27 cellular contexts compared by ENCODE assay signal in the genomic region with DNA sequence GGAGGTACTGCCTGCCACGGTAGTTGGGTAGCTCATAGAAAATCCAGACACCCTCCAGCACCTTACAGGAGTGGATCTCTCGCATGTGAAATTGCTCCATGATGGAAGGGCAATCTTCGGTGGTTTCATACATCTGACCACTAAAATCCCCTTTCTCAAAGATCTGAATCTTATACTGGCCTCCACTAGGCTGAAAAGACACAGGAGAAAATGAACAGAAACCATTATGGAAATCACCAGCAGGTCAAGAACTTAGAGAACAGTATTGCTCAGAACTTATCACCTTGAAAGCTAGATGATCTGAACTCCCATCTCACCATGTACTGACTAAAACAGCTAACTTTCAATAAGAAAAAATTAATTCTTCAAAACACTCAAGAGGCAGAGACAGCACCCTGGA. TPM values are rescaled to one million over a fixed set of nuclear protein-coding genes. Genes with fewer than 3 reads are reported as not detected.
DNase-seq lines count a peak whose midpoint lies in the region; ATAC-seq and TF ChIP-seq lines count a peak whose summit lies in the region.
"Had no signal": no experiment of that assay in that cellular context is flagged by ENCODE, and none has a peak within 500 bp of the region (broad histone marks: within the 10 kb centered on the region; RNA-seq: fewer than 3 reads in every experiment).

No MANE protein-coding gene starts in this region.

- peaks cover 49% of the 10 kb centered on the region for H3K4me1 Mint-ChIP-seq in activated B cell treated with CpG ODN at 0.5 μM for 24 hours
- peaks cover 78% of the 10 kb centered on the region for H3K4me1 Mint-ChIP-seq in stimulated activated naive CD8-positive, alpha-beta T cell treated with anti-CD3 and anti-CD28 coated beads, Interleukin-15, Interleukin-2, amounts not matched to agents 100 ng/mL and 50 ng/mL, for 24 hours (ENCODE audit: low read depth)

- CTCF ChIA-PET in activated B cell treated with CpG ODN at 0.5 μM for 24 hours (lab: Charles Lee): interaction anchor here (0.9 to 12.3 kb wide), 15 partner anchors 11 to 879 kb away, joined by 3 to 346 read pairs (median 17); partner anchors contain the start of gene DGKG

- no peaks in the 10 kb centered on the region for H3K9me3 Mint-ChIP-seq in activated naive CD4-positive, alpha-beta T cell treated with anti-CD3 and anti-CD28 coated beads, Interleukin-2, amount 50 U/mL, for 72 hours
- H3K9me3 Mint-ChIP-seq in activated B cell treated with CpG ODN at 0.5 μM for 24 hours: no peaks in the 10 kb centered on the region
- no peaks in the 10 kb centered on the region for H3K9me3 Mint-ChIP-seq in stimulated activated naive CD8-positive, alpha-beta T cell treated with anti-CD3 and anti-CD28 coated beads, Interleukin-15, Interleukin-2, amounts not matched to agents 100 ng/mL and 50 ng/mL, for 24 hours
- H3K9me3 Mint-ChIP-seq: activated naive CD4-positive, alpha-beta T cell treated with anti-CD3 and anti-CD28 coated beads, Interleukin-2, amount 50 U/mL, for 24 hours; CD8-positive, alpha-beta T cell; mesothelial cell of epicardium; T-helper 1 cell treated with Interleukin-12 subunit alpha and Interleukin-12 subunit beta and Interleukin-4 antibody, amounts not matched to agents 30 μg/mL and 1 μg/mL, for 36 hours had no signal

- H3K4me3 Mint-ChIP-seq in activated B cell treated with CpG ODN at 0.5 μM for 24 hours: no peak overlapping the region
- no peak overlapping the region for H3K4me3 Mint-ChIP-seq in stimulated activated naive CD8-positive, alpha-beta T cell treated with anti-CD3 and anti-CD28 coated beads, Interleukin-15, Interleukin-2, amounts not matched to agents 100 ng/mL and 50 ng/mL, for 24 hours
- H3K4me3 Mint-ChIP-seq: activated naive CD4-positive, alpha-beta T cell treated with anti-CD3 and anti-CD28 coated beads, Interleukin-2, amount 50 U/mL, for 24 hours; B cell; CD8-positive, alpha-beta T cell; mesothelial cell of epicardium; T-helper 1 cell treated with Interleukin-12 subunit alpha and Interleukin-12 subunit beta and Interleukin-4 antibody, amounts not matched to agents 30 μg/mL and 1 μg/mL, for 36 hours had no signal

- no peak for TF ChIP-seq CTCF in activated B cell treated with CpG ODN at 0.5 μM for 24 hours (IDR thresholded peaks at IDR 0.05)
- no peak for TF ChIP-seq CTCF in GM13976 (IDR thresholded peaks at IDR 0.05; ENCODE audit: borderline replicate concordance, control extremely low read depth, extremely low read depth, insufficient read depth, missing control alignments)
- TF ChIP-seq CTCF in right atrium auricular region (IDR thresholded peaks at IDR 0.05): no peak

- no peak overlapping the region for H3K4me3 ChIP-seq in right atrium auricular region
- H3K4me3 ChIP-seq: ascending aorta, gastroesophageal sphincter, tibial artery had no signal

- peaks cover 0 to 22% of the 10 kb centered on the region in 2 donors for H3K4me1 ChIP-seq in right atrium auricular region
- H3K4me1 ChIP-seq: ascending aorta had no signal

- DNase-seq in activated naive CD4-positive, alpha-beta T cell treated with anti-CD3 and anti-CD28 coated beads, Interleukin-2, amount 50 U/mL, for 72 hours (ENCODE audit: low spot score in 2 of 2): no peak
- DNase-seq in activated naive CD4-positive, alpha-beta T cell (lab: John Stamatoyannopoulos, UW): no peak
- DNase-seq in activated B cell treated with CpG ODN at 0.5 μM for 24 hours: no peak
- no peak for DNase-seq in ecto neural progenitor cell (ENCODE audit: low spot score)
- DNase-seq in GM13976 (ENCODE audit: low spot score): no peak
- DNase-seq in right atrium auricular region (ENCODE audit: low spot score): no peak
- DNase-seq: ACHN; activated CD4-positive, CD25-positive, alpha-beta regulatory T cell treated with anti-CD3 and anti-CD28 coated beads, Interleukin-2, amount 50 U/mL, for 72 hours; activated T-cell treated with anti-CD3 and anti-CD28 coated beads, Interleukin-2, amount 50 U/mL, for 48 hours; CD8-positive, alpha-beta T cell; EL; Kasumi-1; NCI-H345; NCI-H69; posterior cingulate gyrus; right cardiac atrium; SK-N-SH; tibial artery had no signal

- in situ Hi-C loops in GM13976 (cut with MboI; ENCODE audit: low sequenced_read_pairs, unreplicated experiment): loop anchor here (5.0 kb wide), 2 partner anchors 281 to 556 kb away; no protein-coding TSS in a partner anchor

- ATAC-seq in activated naive CD4-positive, alpha-beta T cell treated with anti-CD3 and anti-CD28 coated beads, Interleukin-2, amount 50 U/mL, for 72 hours: peak; percentile 6 to 12
- ATAC-seq in HG02642 (IDR thresholded peaks at IDR 0.05; ENCODE audit: poor library complexity, unreplicated experiment): peak; percentile 35
- no peak for ATAC-seq in activated B cell treated with CpG ODN at 0.5 μM for 24 hours (ENCODE audit: low read depth)
- ATAC-seq: CD8-positive, alpha-beta T cell; gastroesophageal sphincter; right cardiac atrium; Right ventricle myocardium inferior had no signal

- intact Hi-C loops in activated B cell treated with CpG ODN at 0.5 μM for 24 hours (cut with micrococcal nuclease): loop anchor here (10.0 kb wide), 2 partner anchors 486 to 596 kb away; partner anchors contain the start of gene RPL39L

- no peaks in the 10 kb centered on the region for H3K36me3 ChIP-seq in right atrium auricular region

- H3K9me3 ChIP-seq in right atrium auricular region: no peaks in the 10 kb centered on the region
- H3K9me3 ChIP-seq: ascending aorta, gastroesophageal sphincter, SK-N-SH, tibial artery had no signal

- peak overlapping the region; percentile 30 to 99 for H3K27ac Mint-ChIP-seq in activated naive CD4-positive, alpha-beta T cell treated with anti-CD3 and anti-CD28 coated beads, Interleukin-2, amount 50 U/mL, for 72 hours
- H3K27ac Mint-ChIP-seq in activated B cell treated with CpG ODN at 0.5 μM for 24 hours: peak overlapping the region; percentile 2
- peak overlapping the region; percentile 96 for H3K27ac Mint-ChIP-seq in stimulated activated naive CD8-positive, alpha-beta T cell treated with anti-CD3 and anti-CD28 coated beads, Interleukin-15, Interleukin-2, amounts not matched to agents 100 ng/mL and 50 ng/mL, for 24 hours
- H3K27ac Mint-ChIP-seq: activated naive CD4-positive, alpha-beta T cell treated with anti-CD3 and anti-CD28 coated beads, Interleukin-2, amount 50 U/mL, for 24 hours; B cell; CD8-positive, alpha-beta T cell; mesothelial cell of epicardium; T-helper 1 cell treated with Interleukin-12 subunit alpha and Interleukin-12 subunit beta and Interleukin-4 antibody, amounts not matched to agents 30 μg/mL and 1 μg/mL, for 36 hours had no signal

- no peaks in the 10 kb centered on the region for H3K27me3 ChIP-seq in right atrium auricular region
- H3K27me3 ChIP-seq: ascending aorta, gastroesophageal sphincter, tibial artery had no signal

- no peaks in the 10 kb centered on the region for H3K27me3 Mint-ChIP-seq in activated B cell treated with CpG ODN at 0.5 μM for 24 hours
- H3K27me3 Mint-ChIP-seq in stimulated activated naive CD8-positive, alpha-beta T cell treated with anti-CD3 and anti-CD28 coated beads, Interleukin-15, Interleukin-2, amounts not matched to agents 100 ng/mL and 50 ng/mL, for 24 hours: no peaks in the 10 kb centered on the region
- H3K27me3 Mint-ChIP-seq: activated naive CD4-positive, alpha-beta T cell treated with anti-CD3 and anti-CD28 coated beads, Interleukin-2, amount 50 U/mL, for 24 hours; B cell had no signal

- no peak overlapping the region for H3K27ac ChIP-seq in right atrium auricular region
- H3K27ac ChIP-seq: ascending aorta, gastroesophageal sphincter, tibial artery had no signal

- H3K36me3 Mint-ChIP-seq in activated naive CD4-positive, alpha-beta T cell treated with anti-CD3 and anti-CD28 coated beads, Interleukin-2, amount 50 U/mL, for 72 hours: peaks cover 0 to 7% of the 10 kb centered on the region in 2 donors
- H3K36me3 Mint-ChIP-seq in activated B cell treated with CpG ODN at 0.5 μM for 24 hours (ENCODE audit: low read depth): no peaks in the 10 kb centered on the region
- peaks cover 9% of the 10 kb centered on the region for H3K36me3 Mint-ChIP-seq in stimulated activated naive CD8-positive, alpha-beta T cell treated with anti-CD3 and anti-CD28 coated beads, Interleukin-15, Interleukin-2, amounts not matched to agents 100 ng/mL and 50 ng/mL, for 24 hours (ENCODE audit: low read depth)
- H3K36me3 Mint-ChIP-seq: mesothelial cell of epicardium had no signal

- POLR2A ChIA-PET in activated B cell treated with CpG ODN at 0.5 μM for 24 hours (lab: Charles Lee): interaction anchor here (1.2 to 3.5 kb wide), 5 partner anchors 28 to 601 kb away, joined by 3 to 24 read pairs (median 4); partner anchors contain the start of genes TBCCD1 and TRA2B

RNA-seq across cellular contexts. Expression of gene CRYGS, which starts 5.4 kb away (rescaled TPM):
- 1 to 10 TPM; 3.1 to 3.9 TPM for total RNA-seq in activated naive CD4-positive, alpha-beta T cell treated with anti-CD3 and anti-CD28 coated beads, Interleukin-2, amount 50 U/mL, for 72 hours
- total RNA-seq in activated B cell treated with CpG ODN at 0.5 μM for 24 hours (4.0 and 4.6 TPM in 2 replicates), right atrium auricular region (under 1 TPM in 1 of 2 donors, not detected in 1; 0.67 TPM)
- total RNA-seq: ascending aorta had no signal

RNA-seq across cellular contexts. Expression of gene TBCCD1, which starts 28.4 kb away (rescaled TPM):
- total RNA-seq in activated naive CD4-positive, alpha-beta T cell treated with anti-CD3 and anti-CD28 coated beads, Interleukin-2, amount 50 U/mL, for 72 hours: 10 to 100 TPM; 10.0 to 14.8 TPM
- total RNA-seq in activated B cell treated with CpG ODN at 0.5 μM for 24 hours (11.9 and 15.4 TPM in 2 replicates), right atrium auricular region (10 to 100 TPM in 1 of 2 donors, 1 to 10 TPM in 1; 8.6 to 10.3 TPM)

RNA-seq across cellular contexts. Expression of gene DNAJB11, which starts 31.7 kb away (rescaled TPM):
- 10 to 100 TPM; 30.3 to 44.8 TPM for total RNA-seq in activated naive CD4-positive, alpha-beta T cell treated with anti-CD3 and anti-CD28 coated beads, Interleukin-2, amount 50 U/mL, for 72 hours
- total RNA-seq in activated B cell treated with CpG ODN at 0.5 μM for 24 hours (51.3 and 52.5 TPM in 2 replicates), right atrium auricular region (10 to 100 TPM; 39.1 to 39.3 TPM)

Comparison
In these comparisons a context has a peak if more than half of its experiments do, and no peak if none do; other contexts are left out.
1. H3K27ac Mint-ChIP-seq: peak in every context shown above with its lines; median percentile 96 in stimulated activated naive CD8-positive, alpha-beta T cell treated with anti-CD3 and anti-CD28 coated beads, Interleukin-15, Interleukin-2, amounts not matched to agents 100 ng/mL and 50 ng/mL, for 24 hours; 64 in activated naive CD4-positive, alpha-beta T cell treated with anti-CD3 and anti-CD28 coated beads, Interleukin-2, amount 50 U/mL, for 72 hours; 2 in activated B cell treated with CpG ODN at 0.5 μM for 24 hours.